In the genomic region with DNA sequence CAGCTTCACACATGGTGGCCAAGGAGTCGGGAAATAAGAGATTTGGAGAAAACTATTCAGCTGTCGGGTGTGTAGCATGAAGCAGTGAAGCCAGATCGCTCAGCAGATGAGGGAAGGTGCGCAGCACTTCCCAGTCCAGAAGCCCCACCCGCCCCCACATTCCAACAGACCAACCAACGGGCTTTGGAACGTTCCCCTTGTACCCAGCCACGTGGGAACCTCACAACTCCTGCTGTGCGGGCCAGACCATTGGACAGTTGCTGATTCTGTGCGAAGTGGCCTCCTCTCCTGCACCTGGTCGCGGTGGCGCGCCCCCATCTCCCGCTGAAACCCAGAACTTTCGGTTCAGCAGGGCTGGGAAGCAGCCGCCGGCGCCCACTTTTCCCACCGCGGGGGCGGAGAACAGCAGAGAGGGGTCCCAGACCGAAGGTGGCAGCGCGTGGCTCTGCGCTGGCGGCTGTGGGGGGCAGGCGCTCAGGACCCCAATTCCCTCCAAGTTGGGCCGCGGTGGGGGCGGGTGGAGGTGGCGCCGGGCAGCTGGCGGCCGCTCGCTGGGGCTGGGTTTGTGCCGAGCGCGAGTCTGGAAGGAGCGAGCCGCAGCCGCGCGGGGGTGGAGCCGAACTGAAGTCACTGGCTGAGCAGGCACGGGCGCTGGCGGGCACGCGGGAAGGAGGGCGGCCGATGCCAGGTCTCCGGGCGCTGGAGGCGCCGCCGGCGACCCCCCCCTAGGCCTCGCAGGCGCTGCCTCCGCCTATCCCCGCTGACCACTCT, we compare ENCODE assay signal across 8 cellular contexts.
DNase-seq lines count a peak whose midpoint lies in the region; ATAC-seq, FAIRE-seq and TF ChIP-seq lines count a peak whose summit lies in the region.

No MANE protein-coding gene starts in this region.

- WGBS in iPS DF 6.9 (ENCODE audit: insufficient coverage, insufficient read length), result no CpG with 5 or more reads among the region's 62 CpGs
- WGBS in psoas muscle, 3 donors, result 5 to 9% (median 5%) methylated on average over 31 to 62 of the region's 62 CpGs

- H3K36me3 ChIP-seq in astrocyte (ENCODE audit: insufficient read depth, low read length) (no peaks in the 10 kb centered on the region), iPS DF 6.9 (ENCODE audit: control insufficient read depth, insufficient read depth, low read length) (no peaks in the 10 kb centered on the region), psoas muscle (ENCODE audit: insufficient read depth in 1 of 2, low read depth in 1 of 2) (no peaks in the 10 kb centered on the region)

- H2AFZ ChIP-seq in astrocyte (ENCODE audit: low read depth, low read length), result peak overlapping the region; percentile 85

- H3K9me3 ChIP-seq in astrocyte (ENCODE audit: insufficient read depth, low read depth, low read length) (no peaks in the 10 kb centered on the region), iPS DF 6.9 (ENCODE audit: control insufficient read depth, insufficient read depth, low read length) (peaks cover 1% of the 10 kb centered on the region; the same call in 1 of the 2 replicates), psoas muscle (no peaks in the 10 kb centered on the region)

- peaks cover 11% of the 10 kb centered on the region for H3K9me3 Mint-ChIP-seq in astrocyte (ENCODE audit: unreplicated experiment)

- H3K36me3 Mint-ChIP-seq in astrocyte (ENCODE audit: low read depth, unreplicated experiment), result no peaks in the 10 kb centered on the region

- intact Hi-C loops in psoas muscle (cut with DNase I), result no loop called here

- H3K4me1 ChIP-seq in astrocyte (ENCODE audit: insufficient read depth, low read length) (no peaks in the 10 kb centered on the region), iPS DF 6.9 (ENCODE audit: control insufficient read depth, insufficient read depth, low read length) (no peaks in the 10 kb centered on the region), psoas muscle (no peaks in the 10 kb centered on the region)

- TF ChIP-seq CTCF in astrocyte (IDR thresholded peaks at IDR 0.05; ENCODE audit: insufficient read depth, low read depth, low read length) (no peak), psoas muscle (IDR thresholded peaks at IDR 0.05) (no peak)

- H3K4me3 Mint-ChIP-seq in astrocyte (ENCODE audit: unreplicated experiment), result peak overlapping the region; percentile 78

- H3K27me3 Mint-ChIP-seq in astrocyte (ENCODE audit: low read depth, unreplicated experiment), result peaks cover 11% of the 10 kb centered on the region

- no peak overlapping the region for H3K27ac Mint-ChIP-seq in astrocyte (ENCODE audit: unreplicated experiment)

- FAIRE-seq in astrocyte (lab: Jason Lieb, UNC), result no peak

- no peaks in the 10 kb centered on the region for H4K20me1 ChIP-seq in astrocyte (ENCODE audit: insufficient read depth, low read length)

- no peaks in the 10 kb centered on the region for H3K79me2 ChIP-seq in astrocyte (ENCODE audit: insufficient read depth, low read length)

- no peaks in the 10 kb centered on the region for H3K4me1 Mint-ChIP-seq in astrocyte (ENCODE audit: low read depth, unreplicated experiment)

- ATAC-seq in psoas muscle, result no peak
- ATAC-seq in GM21360 (IDR thresholded peaks at IDR 0.05; ENCODE audit: unreplicated experiment), result no peak
- ATAC-seq in GM19324 (IDR thresholded peaks at IDR 0.05; ENCODE audit: low FRiP score, unreplicated experiment), result no peak
- no peak for ATAC-seq in GM18519 (IDR thresholded peaks at IDR 0.05; ENCODE audit: low FRiP score, unreplicated experiment)

- no peaks in the 10 kb centered on the region for H3K27me3 ChIP-seq in astrocyte (ENCODE audit: insufficient read depth, low read length)
- H3K27me3 ChIP-seq in iPS DF 6.9 (ENCODE audit: control insufficient read depth, insufficient read depth, low read length), result peaks cover 4% of the 10 kb centered on the region; the same call in 1 of the 2 replicates
- peaks cover 0 to 11% (median 2%) of the 10 kb centered on the region in 3 donors for H3K27me3 ChIP-seq in psoas muscle (ENCODE audit: insufficient read depth in 3 of 3, low read length in 2 of 3)

- H3K27ac ChIP-seq in astrocyte (ENCODE audit: low read depth, low read length) (no peak overlapping the region), iPS DF 6.9 (ENCODE audit: low read length) (no peak overlapping the region), psoas muscle (no peak overlapping the region)

- DNase-seq in ELF-1 (ENCODE audit: low read depth, low spot score) (peak; percentile 18), astrocyte (ENCODE audit: low read depth) (peak; percentile 11), iPS DF 6.9 (ENCODE audit: low read depth, low spot score) (no peak), psoas muscle (peak; percentile 37 to 56), NCI-H1930 (lab: John Stamatoyannopoulos, UW) (no peak)

- H3K9ac ChIP-seq in astrocyte (ENCODE audit: low read length), result peak overlapping the region; percentile 70

- peak overlapping the region; percentile 54 for H3K4me3 ChIP-seq in astrocyte (ENCODE audit: insufficient read depth, low read depth, low read length)
- H3K4me3 ChIP-seq in iPS DF 6.9 (ENCODE audit: low read length), result peak overlapping the region; percentile 32; the same call in 1 of the 2 replicates
- peak overlapping the region; percentile 48 for H3K4me3 ChIP-seq in psoas muscle

- H3K4me2 ChIP-seq in astrocyte (ENCODE audit: low read length), result peak overlapping the region; percentile 87

Comparison
In these comparisons a context has a peak if more than half of its experiments do, and no peak if none do; other contexts are left out.
1. DNase-seq: peak in ELF-1 (single experiment), astrocyte (single experiment) and psoas muscle (2 of 2); none in iPS DF 6.9 (single experiment) and NCI-H1930 (0 of 2).
2. Peak in every context shown above with its lines, with median percentiles within 50 percentile points of each other: H3K4me3 ChIP-seq.